In genomic region chr1:183609313-183609712, GRCh38 we compare ENCODE assay signal across 8 cellular contexts. TPM values are rescaled to one million over a fixed set of nuclear protein-coding genes. Genes with fewer than 3 reads are reported as not detected.
DNase-seq lines count a peak whose midpoint lies in the region; ATAC-seq and TF ChIP-seq lines count a peak whose summit lies in the region.

No MANE protein-coding gene starts in this region.

- H3K4me1 ChIP-seq in PC-9 (replicated peaks; ENCODE audit: insufficient read depth): peaks cover 60% of the 10 kb centered on the region

- no TSS peak for BruUV-seq in PC-9 (replicated peaks; lab: Mats Ljungman, UMichigan)

- H3K36me3 ChIP-seq in PC-9 (ENCODE audit: low read depth): no peaks in the 10 kb centered on the region

- H4K20me1 ChIP-seq in PC-9 (ENCODE audit: insufficient read depth): no peaks in the 10 kb centered on the region

- no peaks in the 10 kb centered on the region for H3K9me2 ChIP-seq in PC-9 (ENCODE audit: insufficient read depth)

- peak overlapping the region; percentile 41 for H3K4me2 ChIP-seq in PC-9

- H3K4me3 Mint-ChIP-seq in activated CD8-positive, alpha-beta T cell treated with anti-CD3 and anti-CD28 coated beads for 36 hours: no peak overlapping the region
- no peak overlapping the region for H3K4me3 Mint-ChIP-seq in activated CD8-positive, alpha-beta T cell treated with anti-CD3 and anti-CD28 coated beads, Interleukin-2, amount 10 ng/mL, durations not matched to agents 7 days and 5 days
- H3K4me3 Mint-ChIP-seq in nephron: no peak overlapping the region

- TF ChIP-seq CTCF in activated CD8-positive, alpha-beta T cell treated with anti-CD3 and anti-CD28 coated beads for 36 hours (IDR thresholded peaks at IDR 0.05): no peak
- TF ChIP-seq CTCF in PC-9 (conservative IDR thresholded peaks at IDR 0.05) (peak; percentile 37; the same call in 1 of the 2 replicates), epithelial cell of proximal tubule (conservative IDR thresholded peaks at IDR 0.05; ENCODE audit: low read depth, low read length) (peak; percentile 54), nephron (IDR thresholded peaks at IDR 0.05; ENCODE audit: unreplicated experiment in 3 of 3) (peak; percentile 11 to 34 (median 24))

- H3K4me3 ChIP-seq in PC-9 (no peak overlapping the region), epithelial cell of proximal tubule (ENCODE audit: low read depth, low read length) (no peak overlapping the region)

- peaks cover 13% of the 10 kb centered on the region for H3K79me2 ChIP-seq in PC-9 (ENCODE audit: low read depth)

- no peaks in the 10 kb centered on the region for H3K9me3 Mint-ChIP-seq in activated CD8-positive, alpha-beta T cell treated with anti-CD3 and anti-CD28 coated beads for 36 hours
- H3K9me3 Mint-ChIP-seq in activated CD8-positive, alpha-beta T cell treated with anti-CD3 and anti-CD28 coated beads, Interleukin-2, amount 10 ng/mL, durations not matched to agents 7 days and 5 days (ENCODE audit: insufficient read depth): no peaks in the 10 kb centered on the region
- H3K9me3 Mint-ChIP-seq in nephron: no peaks in the 10 kb centered on the region

- H3K27me3 Mint-ChIP-seq in activated CD8-positive, alpha-beta T cell treated with anti-CD3 and anti-CD28 coated beads for 36 hours: no peaks in the 10 kb centered on the region
- H3K27me3 Mint-ChIP-seq in activated CD8-positive, alpha-beta T cell treated with anti-CD3 and anti-CD28 coated beads, Interleukin-2, amount 10 ng/mL, durations not matched to agents 7 days and 5 days (ENCODE audit: low read depth): peaks cover 2% of the 10 kb centered on the region
- H3K27me3 Mint-ChIP-seq in nephron (ENCODE audit: low read depth): peaks cover 3% of the 10 kb centered on the region

- CTCF ChIA-PET in activated CD8-positive, alpha-beta T cell treated with anti-CD3 and anti-CD28 coated beads for 36 hours (lab: Charles Lee): interaction anchor here (0.8 to 1.3 kb wide), 2 partner anchors 20 to 77 kb away, joined by 3 to 4 read pairs; no protein-coding TSS in a partner anchor
- CTCF ChIA-PET in activated CD8-positive, alpha-beta T cell treated with anti-CD3 and anti-CD28 coated beads, Interleukin-2, amount 10 ng/mL, durations not matched to agents 7 days and 5 days (lab: Charles Lee): interaction anchor here (0.7 to 0.9 kb wide), 2 partner anchors 29 to 60 kb away, joined by 3 to 4 read pairs; no protein-coding TSS in a partner anchor
- CTCF ChIA-PET in PC-9 (lab: Charles Lee): interaction anchor here (1.0 to 1.1 kb wide), 2 partner anchors 10 to 76 kb away, joined by 4 to 6 read pairs; no protein-coding TSS in a partner anchor

- peak; percentile 58 for ATAC-seq in activated CD8-positive, alpha-beta T cell treated with anti-CD3 and anti-CD28 coated beads for 36 hours
- ATAC-seq in activated CD8-positive, alpha-beta T cell treated with anti-CD3 and anti-CD28 coated beads, Interleukin-2, amount 10 ng/mL, durations not matched to agents 7 days and 5 days: no peak
- peak; percentile 34 for ATAC-seq in HG03066 (IDR thresholded peaks at IDR 0.05; ENCODE audit: low read depth, unreplicated experiment)

- peak overlapping the region; percentile 94 for H3K27ac ChIP-seq in PC-9

- H3K27ac Mint-ChIP-seq in activated CD8-positive, alpha-beta T cell treated with anti-CD3 and anti-CD28 coated beads for 36 hours: no peak overlapping the region
- no peak overlapping the region for H3K27ac Mint-ChIP-seq in activated CD8-positive, alpha-beta T cell treated with anti-CD3 and anti-CD28 coated beads, Interleukin-2, amount 10 ng/mL, durations not matched to agents 7 days and 5 days
- peak overlapping the region; percentile 60 to 95 (median 85) for H3K27ac Mint-ChIP-seq in nephron

- DNase-seq in activated CD8-positive, alpha-beta T cell treated with anti-CD3 and anti-CD28 coated beads for 36 hours: peak; percentile 30
- no peak for DNase-seq in activated CD8-positive, alpha-beta T cell treated with anti-CD3 and anti-CD28 coated beads, Interleukin-2, amount 10 ng/mL, durations not matched to agents 7 days and 5 days
- DNase-seq in PC-9 (peak; percentile 44 to 56), epithelial cell of proximal tubule (ENCODE audit: low read depth) (no peak), iPS-NIHi11 (ENCODE audit: low spot score) (no peak), NCI-H1436 treated with DMSO at 0.1 percent for 48 hours (lab: John Stamatoyannopoulos, UW) (no peak)

- POLR2A ChIA-PET in activated CD8-positive, alpha-beta T cell treated with anti-CD3 and anti-CD28 coated beads for 36 hours (lab: Charles Lee): no interaction called here
- POLR2A ChIA-PET in activated CD8-positive, alpha-beta T cell treated with anti-CD3 and anti-CD28 coated beads, Interleukin-2, amount 10 ng/mL, durations not matched to agents 7 days and 5 days (lab: Charles Lee): no interaction called here
- POLR2A ChIA-PET in PC-9 (lab: Charles Lee; ENCODE audit: unreplicated experiment): interaction anchor here (0.6 to 0.7 kb wide), 3 partner anchors 9 to 935 kb away, joined by 3 to 6 read pairs (median 3); no protein-coding TSS in a partner anchor

- H3K27me3 ChIP-seq in PC-9 (ENCODE audit: insufficient read depth, low read depth): no peaks in the 10 kb centered on the region

- H3K4me1 Mint-ChIP-seq in activated CD8-positive, alpha-beta T cell treated with anti-CD3 and anti-CD28 coated beads for 36 hours (ENCODE audit: low read depth): peaks cover 6% of the 10 kb centered on the region
- peaks cover 12% of the 10 kb centered on the region for H3K4me1 Mint-ChIP-seq in activated CD8-positive, alpha-beta T cell treated with anti-CD3 and anti-CD28 coated beads, Interleukin-2, amount 10 ng/mL, durations not matched to agents 7 days and 5 days (ENCODE audit: low read depth)
- peaks cover 39% of the 10 kb centered on the region for H3K4me1 Mint-ChIP-seq in nephron

- H3F3A ChIP-seq in PC-9 (ENCODE audit: insufficient read depth, low read depth): peaks cover 35% of the 10 kb centered on the region

- no peak overlapping the region for H2AFZ ChIP-seq in PC-9

- H3K9me3 ChIP-seq in PC-9 (ENCODE audit: insufficient read depth, low read depth): no peaks in the 10 kb centered on the region

- H3K36me3 Mint-ChIP-seq in activated CD8-positive, alpha-beta T cell treated with anti-CD3 and anti-CD28 coated beads for 36 hours (ENCODE audit: low read depth): no peaks in the 10 kb centered on the region
- peaks cover 2% of the 10 kb centered on the region for H3K36me3 Mint-ChIP-seq in activated CD8-positive, alpha-beta T cell treated with anti-CD3 and anti-CD28 coated beads, Interleukin-2, amount 10 ng/mL, durations not matched to agents 7 days and 5 days (ENCODE audit: low read depth)
- no peaks in the 10 kb centered on the region for H3K36me3 Mint-ChIP-seq in nephron (ENCODE audit: low read depth)

- intact Hi-C loops in activated CD8-positive, alpha-beta T cell treated with anti-CD3 and anti-CD28 coated beads for 36 hours (cut with micrococcal nuclease): no loop called here
- intact Hi-C loops in PC-9 (cut with micrococcal nuclease; ENCODE audit: unreplicated experiment): no loop called here

RNA-seq across cellular contexts. Expression of gene NCF2, which starts 19.1 kb away (rescaled TPM):
- 1 to 10 TPM; 4.2 to 4.7 TPM for total RNA-seq in activated CD8-positive, alpha-beta T cell treated with anti-CD3 and anti-CD28 coated beads for 36 hours
- total RNA-seq in activated CD8-positive, alpha-beta T cell treated with anti-CD3 and anti-CD28 coated beads, Interleukin-2, amount 10 ng/mL, durations not matched to agents 7 days and 5 days: 10 to 100 TPM in 1 of 2 experiments, 1 to 10 TPM in 1; 9.2 to 10.3 TPM
- total RNA-seq in PC-9 (2021): 54.3 and 65.5 TPM in 2 replicates
- 25.6 and 32.0 TPM in 2 replicates for total RNA-seq in epithelial cell of proximal tubule

RNA-seq across cellular contexts. Expression of gene ARPC5, which starts 26.3 kb away (rescaled TPM):
- total RNA-seq in activated CD8-positive, alpha-beta T cell treated with anti-CD3 and anti-CD28 coated beads for 36 hours: 100 to 1,000 TPM; 128 to 134 TPM
- total RNA-seq in activated CD8-positive, alpha-beta T cell treated with anti-CD3 and anti-CD28 coated beads, Interleukin-2, amount 10 ng/mL, durations not matched to agents 7 days and 5 days: 100 to 1,000 TPM; 271 to 274 TPM
- total RNA-seq in PC-9 (2021) (143 and 150 TPM in 2 replicates), epithelial cell of proximal tubule (94.4 and 127 TPM in 2 replicates)

RNA-seq across cellular contexts. Expression of gene APOBEC4, which starts 43.8 kb away (rescaled TPM):
- not detected for total RNA-seq in activated CD8-positive, alpha-beta T cell treated with anti-CD3 and anti-CD28 coated beads for 36 hours
- not detected for total RNA-seq in activated CD8-positive, alpha-beta T cell treated with anti-CD3 and anti-CD28 coated beads, Interleukin-2, amount 10 ng/mL, durations not matched to agents 7 days and 5 days
- total RNA-seq in PC-9 (2021) (not detected in 2 replicates), epithelial cell of proximal tubule (not detected in 2 replicates)

Comparison
In these comparisons a context has a peak if more than half of its experiments do, and no peak if none do; other contexts are left out.
1. DNase-seq: peak in activated CD8-positive, alpha-beta T cell treated with anti-CD3 and anti-CD28 coated beads for 36 hours (single experiment) and PC-9 (2 of 2); none in activated CD8-positive, alpha-beta T cell treated with anti-CD3 and anti-CD28 coated beads, Interleukin-2, amount 10 ng/mL, durations not matched to agents 7 days and 5 days (single experiment), epithelial cell of proximal tubule (single experiment), iPS-NIHi11 (single experiment) and NCI-H1436 treated with DMSO at 0.1 percent for 48 hours (single experiment).
2. H3K27ac Mint-ChIP-seq: peak in nephron (3 of 3); none in activated CD8-positive, alpha-beta T cell treated with anti-CD3 and anti-CD28 coated beads for 36 hours (single experiment) and activated CD8-positive, alpha-beta T cell treated with anti-CD3 and anti-CD28 coated beads, Interleukin-2, amount 10 ng/mL, durations not matched to agents 7 days and 5 days (single experiment).